8 cellular contexts compared by ENCODE assay signal in the genomic region with DNA sequence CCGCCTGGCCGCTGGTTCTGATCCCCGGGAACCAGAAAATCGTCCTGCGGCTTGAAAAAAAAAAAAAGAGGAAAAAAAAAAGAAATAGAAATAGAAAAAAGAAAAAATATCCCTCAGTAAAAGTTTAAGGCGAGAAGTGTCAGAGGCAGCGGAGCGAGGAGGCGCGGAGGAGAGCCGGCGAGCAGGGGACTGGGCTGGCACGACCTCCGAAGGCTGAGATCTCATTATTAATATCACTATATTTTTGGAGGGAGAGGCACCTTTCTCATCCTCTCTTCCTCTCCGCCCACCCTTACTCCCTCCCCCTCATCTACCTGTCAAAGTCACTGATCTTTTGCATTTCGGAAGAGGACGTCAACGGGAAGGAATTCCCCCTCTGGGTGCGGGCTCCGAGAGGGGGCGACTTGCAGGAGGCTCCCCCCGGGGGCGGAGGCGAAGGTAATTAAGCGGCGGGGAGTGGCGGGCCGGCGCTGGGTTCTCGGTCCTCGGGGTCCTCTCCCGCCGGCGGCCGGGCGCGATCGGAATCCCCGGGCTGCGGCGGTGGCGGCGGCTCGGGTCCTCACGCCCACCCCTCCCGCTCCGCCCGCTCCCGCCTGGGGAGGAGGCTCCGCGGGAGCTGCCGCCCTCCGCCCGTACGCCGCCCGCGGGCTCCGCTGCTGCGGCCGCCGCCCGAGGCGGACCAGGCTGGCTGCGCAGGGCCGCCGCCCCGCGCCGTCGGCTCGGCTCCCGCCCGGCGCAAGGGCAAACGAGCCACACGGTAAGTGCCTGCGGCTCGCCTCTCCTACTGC. TPM values are rescaled to one million over a fixed set of nuclear protein-coding genes. Genes with fewer than 3 reads are reported as not detected.
DNase-seq lines count a peak whose midpoint lies in the region; ATAC-seq and TF ChIP-seq lines count a peak whose summit lies in the region.

Gene NTNG1, plus strand, starts transcription at position 337 of the 788 bp plus-strand sequence.

- H3K4me3 ChIP-seq in OCI-LY7 (ENCODE audit: low read depth, low read length, poor library complexity, severe bottlenecking), result peak within 1 kb of the TSS; percentile 78

- no peaks in the 10 kb centered on the region for H3K36me3 ChIP-seq in OCI-LY7 (ENCODE audit: insufficient read depth, low read length)

- peak within 1 kb of the TSS; percentile 4 for H3K27ac ChIP-seq in OCI-LY7 (ENCODE audit: low read depth, low read length, poor library complexity, severe bottlenecking)

- no peaks in the 10 kb centered on the region for H3K9me2 ChIP-seq in OCI-LY7 (ENCODE audit: insufficient read depth, low read length)

- CTCF ChIA-PET in Calu3 (lab: Charles Lee) (no interaction called here), OCI-LY7 (lab: Charles Lee; ENCODE audit: unreplicated experiment) (no interaction called here)

- TF ChIP-seq CTCF in Calu3 (IDR thresholded peaks at IDR 0.05; ENCODE audit: unreplicated experiment), result no peak
- peak; percentile 25; the same call in 1 of the 2 replicates for TF ChIP-seq CTCF in OCI-LY7 (conservative IDR thresholded peaks at IDR 0.05; ENCODE audit: low read length)

- H4K20me1 ChIP-seq in OCI-LY7 (ENCODE audit: insufficient read depth, low read length), result no peaks in the 10 kb centered on the region

- POLR2A ChIA-PET in OCI-LY7 (lab: Charles Lee), result interaction anchor here (0.6 to 1.4 kb wide), 5 partner anchors 9 to 389 kb away, joined by 3 to 7 read pairs (median 3); no protein-coding TSS in a partner anchor

- intact Hi-C loops in Calu3 (cut with micrococcal nuclease; ENCODE audit: unreplicated experiment), result loop anchor here (5.0 to 10.0 kb wide), 4 partner anchors 84 to 519 kb away; partner anchors contain the start of gene PRMT6
- intact Hi-C loops in OCI-LY7 (cut with micrococcal nuclease; ENCODE audit: unreplicated experiment), result loop anchor here (2.0 to 10.0 kb wide), 7 partner anchors 64 to 1119 kb away; partner anchors contain the start of gene PRMT6

- peak within 1 kb of the TSS; percentile 88 for H2AFZ ChIP-seq in OCI-LY7 (ENCODE audit: low read length)

- peak within 1 kb of the TSS; percentile 58 for H3K27ac Mint-ChIP-seq in Calu3 (ENCODE audit: unreplicated experiment)
- H3K27ac Mint-ChIP-seq in central memory CD8-positive, alpha-beta T cell (ENCODE audit: low read depth), result no peak within 1 kb of the TSS
- H3K27ac Mint-ChIP-seq in stimulated activated naive B cell treated with anti-CD40 and anti-IgM and Interleukin-4, amounts not matched to agents 10 μg/mL and 1 μg/mL and 100 μg/mL, for 72 hours, result peak within 1 kb of the TSS; percentile 71

- peaks cover 16% of the 10 kb centered on the region for H3K4me1 Mint-ChIP-seq in Calu3 (ENCODE audit: low read depth, unreplicated experiment)
- peaks cover 22% of the 10 kb centered on the region for H3K4me1 Mint-ChIP-seq in central memory CD8-positive, alpha-beta T cell
- H3K4me1 Mint-ChIP-seq in stimulated activated naive B cell treated with anti-CD40 and anti-IgM and Interleukin-4, amounts not matched to agents 10 μg/mL and 1 μg/mL and 100 μg/mL, for 72 hours, result peaks cover 14 to 26% of the 10 kb centered on the region in 2 donors

- H3K36me3 Mint-ChIP-seq in Calu3 (ENCODE audit: insufficient read depth, unreplicated experiment), result peaks cover 20% of the 10 kb centered on the region
- no peaks in the 10 kb centered on the region for H3K36me3 Mint-ChIP-seq in central memory CD8-positive, alpha-beta T cell (ENCODE audit: insufficient read depth)
- H3K36me3 Mint-ChIP-seq in stimulated activated naive B cell treated with anti-CD40 and anti-IgM and Interleukin-4, amounts not matched to agents 10 μg/mL and 1 μg/mL and 100 μg/mL, for 72 hours, result no peaks in the 10 kb centered on the region

- no peaks in the 10 kb centered on the region for H3K9me3 ChIP-seq in OCI-LY7 (ENCODE audit: low read length)

- peaks cover 24% of the 10 kb centered on the region for H3K27me3 Mint-ChIP-seq in Calu3 (ENCODE audit: unreplicated experiment)
- peaks cover 81% of the 10 kb centered on the region for H3K27me3 Mint-ChIP-seq in central memory CD8-positive, alpha-beta T cell
- H3K27me3 Mint-ChIP-seq in stimulated activated naive B cell treated with anti-CD40 and anti-IgM and Interleukin-4, amounts not matched to agents 10 μg/mL and 1 μg/mL and 100 μg/mL, for 72 hours, result peaks cover 23 to 29% of the 10 kb centered on the region in 2 donors

- H3K79me2 ChIP-seq in OCI-LY7 (ENCODE audit: insufficient read depth, low read depth, low read length), result no peaks in the 10 kb centered on the region

- DNase-seq in Calu3 (peak; percentile 15), OCI-LY7 (ENCODE audit: low spot score) (peak; percentile 49), kidney tubule cell (ENCODE audit: low spot score) (peak; percentile 82), RKO (ENCODE audit: low spot score) (no peak), GM19240 (ENCODE audit: insufficient read length, low spot score) (no peak)
- DNase-seq in central memory CD8-positive, alpha-beta T cell (ENCODE audit: low spot score in 2 of 2), result no peak
- peak; percentile 23 for DNase-seq in stimulated activated naive B cell treated with anti-CD40 and anti-IgM and Interleukin-4, amounts not matched to agents 10 μg/mL and 1 μg/mL and 100 μg/mL, for 72 hours

- ATAC-seq in GM21737 (IDR thresholded peaks at IDR 0.05; ENCODE audit: unreplicated experiment), result peak; percentile 37
- ATAC-seq in central memory CD8-positive, alpha-beta T cell (replicated peaks; ENCODE audit: extremely low read depth, poor library complexity, severe bottlenecking), result peak; percentile 38
- ATAC-seq in stimulated activated naive B cell treated with anti-CD40 and anti-IgM and Interleukin-4, amounts not matched to agents 10 μg/mL and 1 μg/mL and 100 μg/mL, for 72 hours (replicated peaks), result peak; percentile 50 to 58

- H3K9me3 Mint-ChIP-seq in Calu3 (ENCODE audit: low read depth, unreplicated experiment), result no peaks in the 10 kb centered on the region
- H3K9me3 Mint-ChIP-seq in central memory CD8-positive, alpha-beta T cell, result no peaks in the 10 kb centered on the region
- no peaks in the 10 kb centered on the region for H3K9me3 Mint-ChIP-seq in stimulated activated naive B cell treated with anti-CD40 and anti-IgM and Interleukin-4, amounts not matched to agents 10 μg/mL and 1 μg/mL and 100 μg/mL, for 72 hours

- BruUV-seq in Calu3 (replicated peaks; lab: Mats Ljungman, UMichigan) (no TSS peak), OCI-LY7 (replicated peaks; lab: Mats Ljungman, UMichigan) (no TSS peak)

- H3K4me3 Mint-ChIP-seq in Calu3 (ENCODE audit: low read depth, unreplicated experiment), result peak within 1 kb of the TSS; percentile 72
- H3K4me3 Mint-ChIP-seq in central memory CD8-positive, alpha-beta T cell, result peak within 1 kb of the TSS; percentile 82
- peak within 1 kb of the TSS; percentile 86 for H3K4me3 Mint-ChIP-seq in stimulated activated naive B cell treated with anti-CD40 and anti-IgM and Interleukin-4, amounts not matched to agents 10 μg/mL and 1 μg/mL and 100 μg/mL, for 72 hours

- H3K4me2 ChIP-seq in OCI-LY7 (ENCODE audit: low read length), result peak within 1 kb of the TSS; percentile 99

- peaks cover 16% of the 10 kb centered on the region for H3K4me1 ChIP-seq in OCI-LY7 (ENCODE audit: insufficient read depth, low read length, poor library complexity, severe bottlenecking)

RNA-seq across cellular contexts. Expression of gene NTNG1, which starts in this region (rescaled TPM):
- 1.5 and 2.6 TPM in 2 replicates for total RNA-seq in Calu3 (2022)
- total RNA-seq in OCI-LY7 (2014; rRNA removed; shearing (Covaris generic)), result 2.3 and 5.7 TPM in 2 replicates
- 5.9 and 6.2 TPM in 2 replicates for total RNA-seq in OCI-LY7 (2022)

Comparison
In these comparisons a context has a peak if more than half of its experiments do, and no peak if none do; other contexts are left out.
1. DNase-seq: peak in Calu3 (single experiment), OCI-LY7 (single experiment), kidney tubule cell (single experiment) and stimulated activated naive B cell treated with anti-CD40 and anti-IgM and Interleukin-4, amounts not matched to agents 10 μg/mL and 1 μg/mL and 100 μg/mL, for 72 hours (single experiment); none in central memory CD8-positive, alpha-beta T cell (0 of 2), RKO (single experiment) and GM19240 (single experiment).
2. Peak in every context shown above with its lines, with median percentiles within 50 percentile points of each other: H3K4me3 Mint-ChIP-seq and ATAC-seq.